Comparison of ENCODE assay signal across 8 cellular contexts in genomic region chr17:39027037-39027436, GRCh38. TPM values are rescaled to one million over a fixed set of nuclear protein-coding genes. Genes with fewer than 3 reads are reported as not detected.
DNase-seq lines count a peak whose midpoint lies in the region; ATAC-seq and TF ChIP-seq lines count a peak whose summit lies in the region.

No MANE protein-coding gene starts in this region.

- H3K9me3 ChIP-seq in SJCRH30 (replicated peaks): no peaks in the 10 kb centered on the region

- peak overlapping the region; percentile 39 for H3K4me3 ChIP-seq in H7 (ENCODE audit: insufficient read depth, low read depth, low read length)
- peak overlapping the region; percentile 22; the same call in 1 of the 2 replicates for H3K4me3 ChIP-seq in SJCRH30
- peak overlapping the region; percentile 21 for H3K4me3 ChIP-seq in fibroblast of pulmonary artery (replicated peaks; ENCODE audit: low read depth, low read length)

- TF ChIP-seq CTCF in fibroblast of pulmonary artery (IDR thresholded peaks at IDR 0.05; ENCODE audit: low read length, missing control alignments) (no peak), neural crest cell (conservative IDR thresholded peaks at IDR 0.05) (no peak)

- no peaks in the 10 kb centered on the region for H3K4me1 ChIP-seq in SJCRH30

- no peak for ATAC-seq in GM18870 (IDR thresholded peaks at IDR 0.05; ENCODE audit: unreplicated experiment)
- no peak for ATAC-seq in HG03280 (IDR thresholded peaks at IDR 0.05; ENCODE audit: unreplicated experiment)
- ATAC-seq in HG02885 (IDR thresholded peaks at IDR 0.05; ENCODE audit: poor library complexity, unreplicated experiment): no peak

- H3K36me3 Mint-ChIP-seq in neural crest cell (ENCODE audit: low read depth): no peaks in the 10 kb centered on the region

- H3K27ac ChIP-seq in SJCRH30: no peak overlapping the region

- H3K4me3 Mint-ChIP-seq in neural crest cell: peak overlapping the region; percentile 56

- peaks cover 8% of the 10 kb centered on the region for H3K4me1 Mint-ChIP-seq in neural crest cell

- H3K27me3 Mint-ChIP-seq in neural crest cell (ENCODE audit: low read depth): peaks cover 53% of the 10 kb centered on the region

- DNase-seq in A172 (ENCODE audit: low spot score): peak; percentile 43
- peak; percentile 85 for DNase-seq in H7
- DNase-seq in SJCRH30: peak; percentile 26 to 33
- DNase-seq in fibroblast of pulmonary artery (ENCODE audit: low read depth): no peak
- DNase-seq in neural crest cell (ENCODE audit: low read depth, low spot score): no peak

- H3K36me3 ChIP-seq in H7 (replicated peaks; ENCODE audit: control insufficient read depth, insufficient read depth, low read length) (no peaks in the 10 kb centered on the region), SJCRH30 (no peaks in the 10 kb centered on the region)

- H3K27me3 ChIP-seq in H7 (ENCODE audit: control insufficient read depth, insufficient read depth, low read length) (peaks cover 5% of the 10 kb centered on the region; the same call in 1 of the 2 replicates), SJCRH30 (no peaks in the 10 kb centered on the region; the same call in 1 of the 2 replicates)

- no peak overlapping the region for H3K27ac Mint-ChIP-seq in neural crest cell (ENCODE audit: unreplicated experiment)

- H3K9me3 Mint-ChIP-seq in neural crest cell: peaks cover 6% of the 10 kb centered on the region

RNA-seq across cellular contexts. Expression of gene FBXO47, which starts 59.8 kb away (rescaled TPM):
- not detected in 2 replicates for total RNA-seq in A172 (2014; rRNA removed; shearing (Covaris generic))
- total RNA-seq in H7 (2014; rRNA removed; shearing (Covaris generic)): not detected in 2 replicates
- not detected in 2 replicates for total RNA-seq in SJCRH30 (2014; rRNA removed; shearing (Covaris generic))
- not detected in 2 replicates for total RNA-seq in neural crest cell

Comparison
In these comparisons a context has a peak if more than half of its experiments do, and no peak if none do; other contexts are left out.
1. DNase-seq: peak in A172 (single experiment), H7 (single experiment) and SJCRH30 (2 of 2); none in fibroblast of pulmonary artery (single experiment) and neural crest cell (single experiment).
2. Peak in every context shown above with its lines, with median percentiles within 50 percentile points of each other: H3K4me3 ChIP-seq.